Comparison of ENCODE assay signal across 10 cellular contexts in genomic region chr1:12204140-12204539, GRCh38. TPM values are rescaled to one million over a fixed set of nuclear protein-coding genes. Genes with fewer than 3 reads are reported as not detected.
DNase-seq lines count a peak whose midpoint lies in the region; ATAC-seq and TF ChIP-seq lines count a peak whose summit lies in the region.
"Had no signal": no experiment of that assay in that cellular context is flagged by ENCODE, and none has a peak within 500 bp of the region (broad histone marks: within the 10 kb centered on the region; RNA-seq: fewer than 3 reads in every experiment).

No MANE protein-coding gene starts in this region.

- peak overlapping the region; percentile 7 for H3K4me3 Mint-ChIP-seq in CD4-positive, alpha-beta T cell
- no peak overlapping the region for H3K4me3 Mint-ChIP-seq in T-helper 2 cell treated with Interferon-gamma antibody and Interleukin-4, amounts not matched to agents 5 μg/mL and 100 μg/mL, for 36 hours
- H3K4me3 Mint-ChIP-seq in activated naive CD4-positive, alpha-beta T cell treated with anti-CD3 and anti-CD28 coated beads, Interleukin-2, amount 10 ng/mL, durations not matched to agents 7 days and 5 days = no peak overlapping the region

- H3K4me1 Mint-ChIP-seq in CD4-positive, alpha-beta T cell (ENCODE audit: low read depth) = peaks cover 41% of the 10 kb centered on the region
- H3K4me1 Mint-ChIP-seq in T-helper 2 cell treated with Interferon-gamma antibody and Interleukin-4, amounts not matched to agents 5 μg/mL and 100 μg/mL, for 36 hours (ENCODE audit: low read depth) = peaks cover 23% of the 10 kb centered on the region
- H3K4me1 Mint-ChIP-seq in activated naive CD4-positive, alpha-beta T cell treated with anti-CD3 and anti-CD28 coated beads, Interleukin-2, amount 10 ng/mL, durations not matched to agents 7 days and 5 days = peaks cover 52% of the 10 kb centered on the region

- no peak for TF ChIP-seq CTCF in CD4-positive, alpha-beta T cell (IDR thresholded peaks at IDR 0.05)

- peaks cover 54% of the 10 kb centered on the region for H3K36me3 Mint-ChIP-seq in CD4-positive, alpha-beta T cell (ENCODE audit: low read depth)
- peaks cover 49% of the 10 kb centered on the region for H3K36me3 Mint-ChIP-seq in T-helper 2 cell treated with Interferon-gamma antibody and Interleukin-4, amounts not matched to agents 5 μg/mL and 100 μg/mL, for 36 hours (ENCODE audit: low read depth)
- H3K36me3 Mint-ChIP-seq in activated naive CD4-positive, alpha-beta T cell treated with anti-CD3 and anti-CD28 coated beads, Interleukin-2, amount 10 ng/mL, durations not matched to agents 7 days and 5 days = peaks cover 65% of the 10 kb centered on the region

- peak overlapping the region; percentile 50 for H3K27ac ChIP-seq in CD4-positive, alpha-beta T cell (ENCODE audit: low read depth, low read length)
- H3K27ac ChIP-seq: SJSA1 had no signal

- no peaks in the 10 kb centered on the region for H3K27me3 Mint-ChIP-seq in CD4-positive, alpha-beta T cell
- H3K27me3 Mint-ChIP-seq in T-helper 2 cell treated with Interferon-gamma antibody and Interleukin-4, amounts not matched to agents 5 μg/mL and 100 μg/mL, for 36 hours (ENCODE audit: low read depth) = no peaks in the 10 kb centered on the region
- no peaks in the 10 kb centered on the region for H3K27me3 Mint-ChIP-seq in activated naive CD4-positive, alpha-beta T cell treated with anti-CD3 and anti-CD28 coated beads, Interleukin-2, amount 10 ng/mL, durations not matched to agents 7 days and 5 days

- CTCF ChIA-PET in CD4-positive, alpha-beta T cell (lab: Charles Lee) = interaction anchor here (7.3 kb wide), 1 partner anchor 80 kb away, joined by 42 read pairs; no protein-coding TSS in a partner anchor
- CTCF ChIA-PET in activated naive CD4-positive, alpha-beta T cell treated with anti-CD3 and anti-CD28 coated beads, Interleukin-2, amount 10 ng/mL, durations not matched to agents 7 days and 5 days (lab: Charles Lee) = interaction anchor here (14.1 kb wide), 1 partner anchor 80 kb away, joined by 252 read pairs; no protein-coding TSS in a partner anchor

- POLR2A ChIA-PET in CD4-positive, alpha-beta T cell (lab: Charles Lee) = interaction anchor here (1.1 kb wide), 1 partner anchor 79 kb away, joined by 3 read pairs; no protein-coding TSS in a partner anchor

- DNase-seq in CD4-positive, alpha-beta T cell = peak in 4 of 10 experiments; percentile 9 to 31 (median 20)
- DNase-seq in T-helper 2 cell treated with Interferon-gamma antibody and Interleukin-4, amounts not matched to agents 5 μg/mL and 100 μg/mL, for 36 hours (ENCODE audit: low spot score) = peak; percentile 74
- DNase-seq in activated naive CD4-positive, alpha-beta T cell treated with anti-CD3 and anti-CD28 coated beads, Interleukin-2, amount 10 ng/mL, durations not matched to agents 7 days and 5 days = no peak
- DNase-seq in stimulated activated CD4-positive, alpha-beta T cell treated with anti-CD3 and anti-CD28 coated beads, Interleukin-1b, Interleukin-23, amount 100 ng/mL, for 24 hours (ENCODE audit: low read depth in 4 of 4, low spot score in 1 of 4) = peak in 3 of 4 experiments; percentile 26 to 62 (median 37)
- DNase-seq in GM03348 (ENCODE audit: low spot score) = no peak
- DNase-seq: KBM-7 had no signal

- H3K9me3 Mint-ChIP-seq in CD4-positive, alpha-beta T cell = no peaks in the 10 kb centered on the region
- no peaks in the 10 kb centered on the region for H3K9me3 Mint-ChIP-seq in T-helper 2 cell treated with Interferon-gamma antibody and Interleukin-4, amounts not matched to agents 5 μg/mL and 100 μg/mL, for 36 hours
- H3K9me3 Mint-ChIP-seq in activated naive CD4-positive, alpha-beta T cell treated with anti-CD3 and anti-CD28 coated beads, Interleukin-2, amount 10 ng/mL, durations not matched to agents 7 days and 5 days = no peaks in the 10 kb centered on the region

- no peaks in the 10 kb centered on the region for H3K27me3 ChIP-seq in CD4-positive, alpha-beta T cell (ENCODE audit: control insufficient read depth, insufficient read depth, low read length)
- H3K27me3 ChIP-seq: SJSA1 had no signal

- intact Hi-C loops in CD4-positive, alpha-beta T cell (cut with DNase I, micrococcal nuclease) = no loop called here

- no peaks in the 10 kb centered on the region for H3K9me3 ChIP-seq in CD4-positive, alpha-beta T cell (ENCODE audit: control insufficient read depth, low read length)
- H3K9me3 ChIP-seq: SJSA1 had no signal

- ATAC-seq in CD4-positive, alpha-beta T cell (ENCODE audit: poor library complexity) = peak; percentile 49
- ATAC-seq in HG02973 (IDR thresholded peaks at IDR 0.05; ENCODE audit: unreplicated experiment) (no peak), HG03108 (IDR thresholded peaks at IDR 0.05; ENCODE audit: unreplicated experiment) (no peak), GM19395 (IDR thresholded peaks at IDR 0.05; ENCODE audit: unreplicated experiment) (no peak)

- peak overlapping the region; percentile 80 for H3K27ac Mint-ChIP-seq in CD4-positive, alpha-beta T cell
- H3K27ac Mint-ChIP-seq in T-helper 2 cell treated with Interferon-gamma antibody and Interleukin-4, amounts not matched to agents 5 μg/mL and 100 μg/mL, for 36 hours = peak overlapping the region; percentile 55
- peak overlapping the region; percentile 74 for H3K27ac Mint-ChIP-seq in activated naive CD4-positive, alpha-beta T cell treated with anti-CD3 and anti-CD28 coated beads, Interleukin-2, amount 10 ng/mL, durations not matched to agents 7 days and 5 days

RNA-seq across cellular contexts. Expression of gene VPS13D, which starts 25.7 kb away (rescaled TPM):
- 10 to 100 TPM; 63.0 to 67.3 TPM for total RNA-seq in CD4-positive, alpha-beta T cell

RNA-seq across cellular contexts. Expression of gene TNFRSF1B, which starts 37.3 kb away (rescaled TPM):
- 10 to 100 TPM; 61.9 to 62.6 TPM for total RNA-seq in CD4-positive, alpha-beta T cell

Comparison
In these comparisons a context has a peak if more than half of its experiments do, and no peak if none do; other contexts are left out.
1. DNase-seq: peak in T-helper 2 cell treated with Interferon-gamma antibody and Interleukin-4, amounts not matched to agents 5 μg/mL and 100 μg/mL, for 36 hours (single experiment) and stimulated activated CD4-positive, alpha-beta T cell treated with anti-CD3 and anti-CD28 coated beads, Interleukin-1b, Interleukin-23, amount 100 ng/mL, for 24 hours (3 of 4); none in activated naive CD4-positive, alpha-beta T cell treated with anti-CD3 and anti-CD28 coated beads, Interleukin-2, amount 10 ng/mL, durations not matched to agents 7 days and 5 days (single experiment) and GM03348 (single experiment).
2. Peak in every context shown above with its lines, with median percentiles within 50 percentile points of each other: H3K27ac Mint-ChIP-seq.